In the genomic region with DNA sequence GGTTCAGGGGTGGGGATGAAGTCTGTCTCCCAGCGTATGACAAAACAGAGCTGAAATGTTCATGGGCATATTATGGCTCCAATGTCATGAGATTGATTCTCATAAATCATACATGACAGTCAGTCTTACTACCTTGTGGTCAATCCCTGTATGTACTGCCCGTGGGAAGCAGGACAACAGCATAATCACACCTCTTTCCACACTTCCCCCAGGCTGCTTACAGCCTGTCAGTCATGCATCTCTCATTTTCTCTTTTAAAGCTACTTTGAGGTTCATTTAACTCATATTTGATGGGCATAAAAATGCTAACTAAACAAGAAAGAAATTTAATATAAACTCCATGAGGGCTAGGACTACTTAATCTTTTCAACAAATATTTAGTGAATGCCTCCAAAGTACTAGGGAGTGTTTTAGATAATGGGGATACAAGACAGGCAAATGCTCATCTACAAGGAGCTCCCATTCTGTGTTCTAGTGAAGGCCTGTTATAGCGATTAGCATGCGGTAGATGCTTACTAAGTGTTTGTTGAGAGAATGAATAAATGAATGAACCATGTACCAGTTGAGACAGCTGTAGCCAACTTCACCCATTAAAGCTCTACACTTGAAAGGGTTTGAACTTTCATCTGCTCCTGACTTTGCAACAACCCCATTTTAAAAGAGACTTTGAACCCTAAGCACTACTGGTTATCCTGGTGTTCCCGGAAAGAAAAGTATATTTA, we compare ENCODE assay signal across 18 cellular contexts.
"Had no signal": no experiment of that assay in that cellular context is flagged by ENCODE, and none has a peak within 500 bp of the region (broad histone marks: within the 10 kb centered on the region; RNA-seq: fewer than 3 reads in every experiment).

No MANE protein-coding gene starts in this region.

- DNase-seq: activated B cell treated with CpG ODN at 0.5 μM for 24 hours; activated CD4-positive, alpha-beta T cell treated with anti-CD3 and anti-CD28 coated beads for 48 hours; activated CD8-positive, alpha-beta T cell treated with anti-CD3 and anti-CD28 coated beads for 36 hours; activated effector memory CD4-positive, alpha-beta T cell treated with Interleukin-2 at 50 U/mL for 16 hours; activated T-cell treated with anti-CD3 and anti-CD28 coated beads, Interleukin-2, amount 50 U/mL, for 4 hours; adrenal gland; caudate nucleus; glutamatergic neuron; natural killer cell; stimulated activated CD4-positive, alpha-beta T cell treated with anti-CD3 and anti-CD28 coated beads, Interleukin-4, amount 100 ng/mL, for 24 hours had no signal

- H3K9me3 ChIP-seq: adrenal gland, neutrophil, suprapubic skin had no signal

- FAIRE-seq: colon, endometrium, TTC549 had no signal

- H3K4me3 ChIP-seq: adrenal gland, skin epidermis, suprapubic skin had no signal

- H3K79me2 ChIP-seq: parathyroid adenoma had no signal

- ATAC-seq: activated CD8-positive, alpha-beta T cell treated with anti-CD3 and anti-CD28 coated beads for 36 hours; activated T-cell treated with anti-CD3 and anti-CD28 coated beads, Interleukin-2, amount 50 U/mL, for 4 hours; esophagus mucosa; natural killer cell had no signal

- H3K9ac ChIP-seq: parathyroid adenoma had no signal

- H3K27me3 ChIP-seq: adrenal gland, suprapubic skin had no signal

- H3K4me1 ChIP-seq: adrenal gland, parathyroid adenoma had no signal

- H2AFZ ChIP-seq: parathyroid adenoma had no signal

- H3K36me3 ChIP-seq: adrenal gland, neutrophil, suprapubic skin had no signal

- H3K27ac ChIP-seq: adrenal gland, neutrophil, parathyroid adenoma, skin epidermis, suprapubic skin had no signal
